ENCODE assay signal across 10 cellular contexts in genomic region chr3:188362405-188362831, GRCh38.
DNase-seq lines count a peak whose midpoint lies in the region; ATAC-seq and TF ChIP-seq lines count a peak whose summit lies in the region.
"Had no signal": no experiment of that assay in that cellular context is flagged by ENCODE, and none has a peak within 500 bp of the region (broad histone marks: within the 10 kb centered on the region; RNA-seq: fewer than 3 reads in every experiment).

No MANE protein-coding gene starts in this region.

- TF ChIP-seq CTCF in gastrocnemius medialis (IDR thresholded peaks at IDR 0.05 in 4 of 5, conservative IDR thresholded peaks at IDR 0.05 in 1 of 5): no peak

- ATAC-seq in gastrocnemius medialis (peak in 1 of 2 donors; percentile 65), GM19023 (IDR thresholded peaks at IDR 0.05; ENCODE audit: unreplicated experiment) (no peak), HG03565 (IDR thresholded peaks at IDR 0.05; ENCODE audit: unreplicated experiment) (no peak)

- H3K4me1 ChIP-seq in gastrocnemius medialis: peaks cover 40 to 45% of the 10 kb centered on the region in 2 donors

- no peaks in the 10 kb centered on the region for H3K9me3 ChIP-seq in gastrocnemius medialis

- no peak overlapping the region for H3K4me3 ChIP-seq in gastrocnemius medialis

- H3K27me3 ChIP-seq in gastrocnemius medialis: no peaks in the 10 kb centered on the region

- H3K27ac ChIP-seq in gastrocnemius medialis: peak overlapping the region in 3 of 4 donors; percentile 6 to 20 (median 8)

- intact Hi-C loops in gastrocnemius medialis (cut with DNase I; ENCODE audit: low total_unique reads): no loop called here
- intact Hi-C loops in activated T-helper 1 cell treated with anti-CD3 and anti-CD28 coated beads, Interleukin-12 subunit alpha, Interleukin-12 subunit beta, Interleukin-2, Interleukin-4 antibody, amounts not matched to agents 30 ng/mL and 10 ng/mL and 1 ng/mL, durations not matched to agents 14 hours and 24 hours and 36 hours (cut with micrococcal nuclease): no loop called here

- TF ChIP-seq POLR2A in gastrocnemius medialis (IDR thresholded peaks at IDR 0.05): no peak

- H3K36me3 ChIP-seq in gastrocnemius medialis: no peaks in the 10 kb centered on the region

- H3K9me3 Mint-ChIP-seq in activated T-helper 1 cell treated with anti-CD3 and anti-CD28 coated beads, Interleukin-12 subunit alpha, Interleukin-12 subunit beta, Interleukin-2, Interleukin-4 antibody, amounts not matched to agents 30 ng/mL and 10 ng/mL and 1 ng/mL, durations not matched to agents 14 hours and 24 hours and 36 hours: no peaks in the 10 kb centered on the region

- in situ Hi-C loops in gastrocnemius medialis (cut with MboI; ENCODE audit: low sequenced_read_pairs in 4 of 4): no loop called here

- H3K27me3 Mint-ChIP-seq in activated T-helper 1 cell treated with anti-CD3 and anti-CD28 coated beads, Interleukin-12 subunit alpha, Interleukin-12 subunit beta, Interleukin-2, Interleukin-4 antibody, amounts not matched to agents 30 ng/mL and 10 ng/mL and 1 ng/mL, durations not matched to agents 14 hours and 24 hours and 36 hours (ENCODE audit: insufficient read depth): peaks cover 22% of the 10 kb centered on the region

- no peak overlapping the region for H3K4me3 Mint-ChIP-seq in activated T-helper 1 cell treated with anti-CD3 and anti-CD28 coated beads, Interleukin-12 subunit alpha, Interleukin-12 subunit beta, Interleukin-2, Interleukin-4 antibody, amounts not matched to agents 30 ng/mL and 10 ng/mL and 1 ng/mL, durations not matched to agents 14 hours and 24 hours and 36 hours

- DNase-seq in GM04503 (ENCODE audit: low read depth) (peak; percentile 82), RKO (ENCODE audit: low spot score) (peak; percentile 43), fibroblast of peridontal ligament (ENCODE audit: extremely low read depth) (peak; percentile 40), gastrocnemius medialis (no peak), dedifferentiated amniotic fluid mesenchymal stem cell (ENCODE audit: extremely low spot score) (no peak)
- DNase-seq in activated T-helper 1 cell treated with anti-CD3 and anti-CD28 coated beads, Interleukin-12 subunit alpha, Interleukin-12 subunit beta, Interleukin-2, Interleukin-4 antibody, amounts not matched to agents 30 ng/mL and 10 ng/mL and 1 ng/mL, durations not matched to agents 14 hours and 24 hours and 36 hours (ENCODE audit: low spot score): no peak
- DNase-seq: caudate nucleus, NCI-H69 had no signal

- H3K36me3 Mint-ChIP-seq in activated T-helper 1 cell treated with anti-CD3 and anti-CD28 coated beads, Interleukin-12 subunit alpha, Interleukin-12 subunit beta, Interleukin-2, Interleukin-4 antibody, amounts not matched to agents 30 ng/mL and 10 ng/mL and 1 ng/mL, durations not matched to agents 14 hours and 24 hours and 36 hours (ENCODE audit: low read depth): peaks cover 3% of the 10 kb centered on the region

- H3K27ac Mint-ChIP-seq in activated T-helper 1 cell treated with anti-CD3 and anti-CD28 coated beads, Interleukin-12 subunit alpha, Interleukin-12 subunit beta, Interleukin-2, Interleukin-4 antibody, amounts not matched to agents 30 ng/mL and 10 ng/mL and 1 ng/mL, durations not matched to agents 14 hours and 24 hours and 36 hours: no peak overlapping the region

- H3K4me1 Mint-ChIP-seq in activated T-helper 1 cell treated with anti-CD3 and anti-CD28 coated beads, Interleukin-12 subunit alpha, Interleukin-12 subunit beta, Interleukin-2, Interleukin-4 antibody, amounts not matched to agents 30 ng/mL and 10 ng/mL and 1 ng/mL, durations not matched to agents 14 hours and 24 hours and 36 hours (ENCODE audit: low read depth): peaks cover 29% of the 10 kb centered on the region

Comparison
In these comparisons a context has a peak if more than half of its experiments do, and no peak if none do; other contexts are left out.
1. DNase-seq: peak in GM04503 (single experiment), RKO (single experiment) and fibroblast of peridontal ligament (single experiment); none in gastrocnemius medialis (0 of 2), dedifferentiated amniotic fluid mesenchymal stem cell (single experiment) and activated T-helper 1 cell treated with anti-CD3 and anti-CD28 coated beads, Interleukin-12 subunit alpha, Interleukin-12 subunit beta, Interleukin-2, Interleukin-4 antibody, amounts not matched to agents 30 ng/mL and 10 ng/mL and 1 ng/mL, durations not matched to agents 14 hours and 24 hours and 36 hours (single experiment).